Comparison of ENCODE assay signal across 8 cellular contexts in genomic region chr2:195659114-195659513, GRCh38. TPM values are rescaled to one million over a fixed set of nuclear protein-coding genes. Genes with fewer than 3 reads are reported as not detected.
DNase-seq lines count a peak whose midpoint lies in the region; ATAC-seq and TF ChIP-seq lines count a peak whose summit lies in the region.

No MANE protein-coding gene starts in this region.

- H3K9me3 ChIP-seq in muscle layer of duodenum (ENCODE audit: control insufficient read depth in 1 of 2, low read length in 2 of 2): no peaks in the 10 kb centered on the region

- no peaks in the 10 kb centered on the region for H3K27me3 Mint-ChIP-seq in MCF 10A (ENCODE audit: insufficient read depth, unreplicated experiment)

- TF ChIP-seq POLR2A in NB4 (IDR thresholded peaks at IDR 0.05; ENCODE audit: extremely low read depth, insufficient read length): peak; percentile 38

- H3K4me1 ChIP-seq in muscle layer of duodenum (ENCODE audit: control insufficient read depth in 1 of 2, insufficient read depth in 2 of 2, low read length in 2 of 2): peaks cover 18 to 24% of the 10 kb centered on the region in 2 donors

- H3K9me3 Mint-ChIP-seq in MCF 10A (ENCODE audit: unreplicated experiment): no peaks in the 10 kb centered on the region

- H3K27ac Mint-ChIP-seq in MCF 10A (ENCODE audit: low read depth, unreplicated experiment): peak overlapping the region; percentile 93

- H3K4me1 Mint-ChIP-seq in MCF 10A (ENCODE audit: insufficient read depth, unreplicated experiment): peaks cover 13% of the 10 kb centered on the region

- no peaks in the 10 kb centered on the region for H3K27me3 ChIP-seq in GM06990 (replicated peaks; ENCODE audit: control insufficient read depth, insufficient read depth, low read length)
- H3K27me3 ChIP-seq in muscle layer of duodenum (ENCODE audit: low read depth, low read length): no peaks in the 10 kb centered on the region

- no peak for ATAC-seq in HG02763 (IDR thresholded peaks at IDR 0.05; ENCODE audit: unreplicated experiment)
- ATAC-seq in HG02885 (IDR thresholded peaks at IDR 0.05; ENCODE audit: poor library complexity, unreplicated experiment): no peak

- H3K4me3 ChIP-seq in GM06990 (replicated peaks; ENCODE audit: low read depth, low read length) (peak overlapping the region; percentile 88), NB4 (ENCODE audit: low read depth, low read length) (peak overlapping the region; percentile 87), muscle layer of duodenum (ENCODE audit: low read depth in 1 of 2, low read length in 2 of 2) (peak overlapping the region; percentile 74 to 87)

- BruUV-seq in MCF 10A (replicated peaks; lab: Mats Ljungman, UMichigan): no TSS peak

- peak overlapping the region; percentile 81 for H3K4me3 Mint-ChIP-seq in MCF 10A (ENCODE audit: unreplicated experiment)

- peaks cover 29% of the 10 kb centered on the region for H3K36me3 Mint-ChIP-seq in MCF 10A (ENCODE audit: insufficient read depth, unreplicated experiment)

- POLR2A ChIA-PET in MCF 10A (lab: Yijun Ruan, JAX): interaction anchor here (0.7 to 5.6 kb wide), 8 partner anchors 9 to 337 kb away, joined by 3 to 107 read pairs (median 6); no protein-coding TSS in a partner anchor

- H3K36me3 ChIP-seq in GM06990 (ENCODE audit: control insufficient read depth, insufficient read depth, low read length) (no peaks in the 10 kb centered on the region), muscle layer of duodenum (ENCODE audit: control insufficient read depth in 1 of 2, insufficient read depth in 2 of 2, low read length in 2 of 2) (no peaks in the 10 kb centered on the region)

- intact Hi-C loops in MCF 10A (cut with micrococcal nuclease): loop anchor here (2.0 to 5.0 kb wide), 4 partner anchors 138 to 787 kb away; partner anchors contain the start of gene DNAH7

- CTCF ChIA-PET in MCF 10A (lab: Yijun Ruan, JAX): interaction anchor here (0.7 to 2.8 kb wide), 10 partner anchors 76 to 360 kb away, joined by 3 to 46 read pairs (median 4); no protein-coding TSS in a partner anchor

- H3K27ac ChIP-seq in muscle layer of duodenum (ENCODE audit: low read length): peak overlapping the region; percentile 90

- TF ChIP-seq CTCF in GM06990 (IDR thresholded peaks at IDR 0.05; ENCODE audit: insufficient read depth, low read length, poor library complexity, severe bottlenecking) (no peak), NB4 (IDR thresholded peaks at IDR 0.05; ENCODE audit: low read depth, low read length) (no peak), MCF 10A (IDR thresholded peaks at IDR 0.05; ENCODE audit: unreplicated experiment) (no peak)

- no peak for DNase-seq in GM06990 (ENCODE audit: extremely low read depth, insufficient read length)
- DNase-seq in NB4 (ENCODE audit: low read depth): peak; percentile 81
- DNase-seq in MCF 10A (ENCODE audit: unreplicated experiment): peak; percentile 8
- DNase-seq in HPDE6-E6E7 (ENCODE audit: extremely low spot score): no peak
- DNase-seq in activated CD4-positive, alpha-beta T cell treated with anti-CD3 and anti-CD28 coated beads, Interleukin-2, amount 50 U/mL, for 48 hours: no peak

RNA-seq across cellular contexts. Expression of gene SLC39A10, which starts 2.1 kb away (rescaled TPM):
- total RNA-seq in MCF 10A (2022): 47.8 and 59.8 TPM in 2 replicates

Comparison
In these comparisons a context has a peak if more than half of its experiments do, and no peak if none do; other contexts are left out.
1. DNase-seq: peak in NB4 (single experiment) and MCF 10A (single experiment); none in GM06990 (single experiment), HPDE6-E6E7 (single experiment) and activated CD4-positive, alpha-beta T cell treated with anti-CD3 and anti-CD28 coated beads, Interleukin-2, amount 50 U/mL, for 48 hours (0 of 2).
2. Peak in every context shown above with its lines, with median percentiles within 50 percentile points of each other: H3K4me3 ChIP-seq.